Comparison of ENCODE assay signal across 8 cellular contexts in genomic region chr13:31044658-31045620, GRCh38.
DNase-seq lines count a peak whose midpoint lies in the region; ATAC-seq and TF ChIP-seq lines count a peak whose summit lies in the region.

No MANE protein-coding gene starts in this region.

- no peaks in the 10 kb centered on the region for H3K36me3 ChIP-seq in mammary epithelial cell (ENCODE audit: insufficient read depth, low read length)
- no peaks in the 10 kb centered on the region for H3K36me3 ChIP-seq in skeletal muscle tissue (ENCODE audit: control insufficient read depth in 3 of 3, insufficient read depth in 3 of 3, low read length in 3 of 3)

- H3K9me3 ChIP-seq in mammary epithelial cell (replicated peaks; ENCODE audit: insufficient read depth, low read length), result no peaks in the 10 kb centered on the region
- H3K9me3 ChIP-seq in skeletal muscle tissue (ENCODE audit: control insufficient read depth in 3 of 3, low read length in 3 of 3), result no peaks in the 10 kb centered on the region

- in situ Hi-C loops in mammary epithelial cell (cut with MboI; ENCODE audit: low sequenced_read_pairs in 2 of 2), result loop anchor here in 1 of 2 donors (10.0 to 25.0 kb wide), 3 partner anchors 240 to 908 kb away; no protein-coding TSS in a partner anchor

- intact Hi-C loops in mammary epithelial cell (cut with micrococcal nuclease), result loop anchor here (1.0 to 10.0 kb wide), 12 partner anchors 48 to 913 kb away; partner anchors contain the start of genes HMGB1 and USPL1

- peak overlapping the region; percentile 61 for H3K4me2 ChIP-seq in mammary epithelial cell (ENCODE audit: insufficient read depth, low read depth, low read length)

- BruUV-seq in mammary epithelial cell (replicated peaks; lab: Mats Ljungman, UMichigan), result TSS peak; percentile 97

- CTCF ChIA-PET in mammary epithelial cell (lab: Charles Lee; ENCODE audit: low non-redundant PET), result interaction anchor here (0.6 to 1.6 kb wide), 4 partner anchors 66 to 514 kb away, joined by 3 to 4 read pairs (median 3); no protein-coding TSS in a partner anchor

- ATAC-seq in GM18505 (IDR thresholded peaks at IDR 0.05; ENCODE audit: unreplicated experiment) (peak; percentile 41), left lobe of liver (no peak)

- H3K27me3 ChIP-seq in mammary epithelial cell (ENCODE audit: insufficient read depth, low read length) (no peaks in the 10 kb centered on the region), skeletal muscle tissue (ENCODE audit: control insufficient read depth in 3 of 3, insufficient read depth in 3 of 3, low read length in 3 of 3) (peaks cover 0 to 4% (median 2%) of the 10 kb centered on the region in 3 donors)

- 23% methylated on average over 13 of the region's 13 CpGs for WGBS in mammary epithelial cell (ENCODE audit: low coverage, missing lambda C conversion rate)

- dilution Hi-C loops in mammary epithelial cell (cut with HindIII; ENCODE audit: low sequenced_read_pairs), result no loop called here

- peak overlapping the region; percentile 19 for H3K9ac ChIP-seq in mammary epithelial cell (ENCODE audit: insufficient read depth, low read length)
- H3K9ac ChIP-seq in skeletal muscle tissue (ENCODE audit: low read depth in 1 of 3, low read length in 3 of 3), result no peak overlapping the region

- no peak for TF ChIP-seq POLR2A in GM18505 (IDR thresholded peaks at IDR 0.05; ENCODE audit: borderline replicate concordance, extremely low read depth, insufficient read depth, insufficient read length)

- TF ChIP-seq CTCF in mammary epithelial cell (conservative IDR thresholded peaks at IDR 0.05 in 1 of 2, IDR thresholded peaks at IDR 0.05 in 1 of 2; ENCODE audit: extremely low read depth in 1 of 2, insufficient read depth in 1 of 2, low read depth in 1 of 2, low read length in 2 of 2), result no peak

- peak overlapping the region; percentile 28 for H2AFZ ChIP-seq in mammary epithelial cell (ENCODE audit: low read depth, low read length)

- H3K27ac ChIP-seq in mammary epithelial cell (ENCODE audit: insufficient read depth, low read depth, low read length), result peak overlapping the region; percentile 74
- peak overlapping the region; percentile 46 for H3K27ac ChIP-seq in skeletal muscle tissue (ENCODE audit: low read depth, low read length)

- DNase-seq in NOMO-1 treated with dmso at 0.1 percent for 144 hours (lab: John Stamatoyannopoulos, UW; ENCODE audit: unreplicated experiment) (peak; percentile 26), mammary epithelial cell (peak; percentile 42), superior temporal gyrus (ENCODE audit: extremely low spot score) (no peak), amniotic stem cell (lab: John Stamatoyannopoulos, UW) (no peak), left lobe of liver (ENCODE audit: low spot score) (no peak), A172 (ENCODE audit: low spot score) (no peak)

- H3K4me3 ChIP-seq in mammary epithelial cell (replicated peaks in 1 of 3; ENCODE audit: insufficient read depth in 1 of 3, low read depth in 2 of 3, low read length in 3 of 3) (no peak overlapping the region), skeletal muscle tissue (ENCODE audit: low read length in 3 of 3) (no peak overlapping the region)

- H3K79me2 ChIP-seq in mammary epithelial cell (ENCODE audit: insufficient read depth, low read length), result no peaks in the 10 kb centered on the region

- H3K4me1 ChIP-seq in mammary epithelial cell (ENCODE audit: insufficient read depth, low read length), result peaks cover 31% of the 10 kb centered on the region
- peaks cover 8 to 9% (median 8%) of the 10 kb centered on the region in 3 donors for H3K4me1 ChIP-seq in skeletal muscle tissue (ENCODE audit: control insufficient read depth in 3 of 3, insufficient read depth in 3 of 3, low read length in 3 of 3)

- H4K20me1 ChIP-seq in mammary epithelial cell (ENCODE audit: insufficient read depth, low read length), result no peaks in the 10 kb centered on the region

Comparison
In these comparisons a context has a peak if more than half of its experiments do, and no peak if none do; other contexts are left out.
1. DNase-seq: peak in NOMO-1 treated with dmso at 0.1 percent for 144 hours (single experiment) and mammary epithelial cell (single experiment); none in superior temporal gyrus (single experiment), amniotic stem cell (single experiment), left lobe of liver (single experiment) and A172 (single experiment).